Comparison of ENCODE assay signal across 13 cellular contexts in genomic region chr17:82836823-82837357, GRCh38. TPM values are rescaled to one million over a fixed set of nuclear protein-coding genes. Genes with fewer than 3 reads are reported as not detected.
DNase-seq lines count a peak whose midpoint lies in the region; ATAC-seq lines count a peak whose summit lies in the region.
"Had no signal": no experiment of that assay in that cellular context is flagged by ENCODE, and none has a peak within 500 bp of the region (broad histone marks: within the 10 kb centered on the region; RNA-seq: fewer than 3 reads in every experiment).

No MANE protein-coding gene starts in this region.

- no peaks in the 10 kb centered on the region for H3K27me3 Mint-ChIP-seq in activated T-helper 17 cell treated with anti-CD3 and anti-CD28 coated beads, Interleukin-2, amount 50 U/mL, for 72 hours

- no peaks in the 10 kb centered on the region for H3K9me3 Mint-ChIP-seq in activated T-helper 17 cell treated with anti-CD3 and anti-CD28 coated beads, Interleukin-2, amount 50 U/mL, for 72 hours

- no peaks in the 10 kb centered on the region for H3K4me1 Mint-ChIP-seq in activated T-helper 17 cell treated with anti-CD3 and anti-CD28 coated beads, Interleukin-2, amount 50 U/mL, for 72 hours

- peak overlapping the region in 1 of 5 donors; percentile 11 for H3K4me3 ChIP-seq in subcutaneous abdominal adipose tissue (ENCODE audit: low read depth in 1 of 5, low read length in 5 of 5)
- H3K4me3 ChIP-seq: lung had no signal

- no peaks in the 10 kb centered on the region for H3K9me3 ChIP-seq in subcutaneous abdominal adipose tissue (ENCODE audit: control insufficient read depth in 5 of 5, low read length in 5 of 5)

- peaks cover 0 to 9% (median 6%) of the 10 kb centered on the region in 5 donors for H3K36me3 ChIP-seq in subcutaneous abdominal adipose tissue (ENCODE audit: control insufficient read depth in 5 of 5, insufficient read depth in 5 of 5, low read length in 5 of 5)

- H3K4me1 ChIP-seq in subcutaneous abdominal adipose tissue (ENCODE audit: control insufficient read depth in 5 of 5, insufficient read depth in 5 of 5, low read length in 5 of 5) = peaks cover 4 to 43% (median 27%) of the 10 kb centered on the region in 5 donors

- peak overlapping the region in 3 of 5 donors; percentile 36 to 61 (median 47) for H3K9ac ChIP-seq in subcutaneous abdominal adipose tissue (ENCODE audit: low read length in 5 of 5)

- DNase-seq in DMS79 treated with DMSO at 0.1 percent for 48 hours (lab: John Stamatoyannopoulos, UW) = peak; percentile 40
- no peak for DNase-seq in DMS79 (lab: John Stamatoyannopoulos, UW)
- peak; percentile 12 for DNase-seq in iris pigment epithelial cell (ENCODE audit: low read depth)
- DNase-seq in GM19238 (ENCODE audit: insufficient read length, low spot score) = no peak
- DNase-seq in NCI-H1436 (lab: John Stamatoyannopoulos, UW) = no peak
- no peak for DNase-seq in NCI-H1092 (lab: John Stamatoyannopoulos, UW)
- DNase-seq: 8988T had no signal

- no peaks in the 10 kb centered on the region for H3K27me3 ChIP-seq in subcutaneous abdominal adipose tissue (ENCODE audit: control insufficient read depth in 5 of 5, insufficient read depth in 4 of 5, low read length in 5 of 5)

- H3K27ac Mint-ChIP-seq in activated T-helper 17 cell treated with anti-CD3 and anti-CD28 coated beads, Interleukin-2, amount 50 U/mL, for 72 hours = peak overlapping the region; percentile 64

- ATAC-seq in activated T-helper 17 cell treated with anti-CD3 and anti-CD28 coated beads, Interleukin-2, amount 50 U/mL, for 72 hours (replicated peaks) = no peak

- H3K4me3 Mint-ChIP-seq in activated T-helper 17 cell treated with anti-CD3 and anti-CD28 coated beads, Interleukin-2, amount 50 U/mL, for 72 hours = no peak overlapping the region

- H3K27ac ChIP-seq in subcutaneous abdominal adipose tissue (ENCODE audit: low read depth, low read length) = peak overlapping the region; percentile 47

- no peaks in the 10 kb centered on the region for H3K36me3 Mint-ChIP-seq in activated T-helper 17 cell treated with anti-CD3 and anti-CD28 coated beads, Interleukin-2, amount 50 U/mL, for 72 hours (ENCODE audit: low read depth)

RNA-seq across cellular contexts. Expression of gene ZNF750, which starts 2.9 kb away (rescaled TPM):
- total RNA-seq in activated T-helper 17 cell treated with anti-CD3 and anti-CD28 coated beads, Interleukin-2, amount 50 U/mL, for 72 hours = not detected
- total RNA-seq: cerebellum, H4, RPMI7951 had no signal

Comparison
In these comparisons a context has a peak if more than half of its experiments do, and no peak if none do; other contexts are left out.
1. DNase-seq: peak in DMS79 treated with DMSO at 0.1 percent for 48 hours (single experiment) and iris pigment epithelial cell (single experiment); none in DMS79 (single experiment), GM19238 (single experiment), NCI-H1436 (single experiment) and NCI-H1092 (single experiment).